In the genomic region with DNA sequence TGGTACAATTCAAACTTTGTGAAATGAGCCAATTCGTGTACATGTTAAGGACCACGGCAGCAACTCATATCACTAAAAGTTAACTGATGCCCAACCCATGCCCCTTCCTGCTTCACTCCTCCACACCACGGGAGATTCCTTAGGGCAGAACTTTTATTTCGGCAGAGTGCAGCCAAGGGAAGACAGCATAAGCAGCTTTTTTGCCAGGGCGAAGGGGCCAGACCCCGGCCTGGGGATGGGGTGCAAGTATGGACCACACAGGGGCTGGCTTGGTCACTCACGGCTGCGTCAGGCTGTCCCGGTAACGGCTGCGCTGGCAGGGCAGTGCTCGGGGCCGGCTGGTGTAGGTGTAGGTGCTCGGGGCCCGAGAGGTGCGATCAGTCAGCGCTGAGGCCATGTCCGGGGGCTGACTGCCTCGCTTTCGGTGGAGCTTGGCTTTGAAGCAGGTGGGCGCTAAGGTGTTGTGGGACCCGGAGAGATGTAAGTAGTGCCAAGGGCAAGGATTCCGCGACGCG, we compare ENCODE assay signal across 1 cellular context.
TF ChIP-seq lines count a peak whose summit lies in the region.

No MANE protein-coding gene starts in this region.

TF ChIP-seq in HepG2, 621 proteins besides CTCF, POLR2A, EP300 and RAD21 (continued from another document):
- TF ChIP-seq, protein P1, sequence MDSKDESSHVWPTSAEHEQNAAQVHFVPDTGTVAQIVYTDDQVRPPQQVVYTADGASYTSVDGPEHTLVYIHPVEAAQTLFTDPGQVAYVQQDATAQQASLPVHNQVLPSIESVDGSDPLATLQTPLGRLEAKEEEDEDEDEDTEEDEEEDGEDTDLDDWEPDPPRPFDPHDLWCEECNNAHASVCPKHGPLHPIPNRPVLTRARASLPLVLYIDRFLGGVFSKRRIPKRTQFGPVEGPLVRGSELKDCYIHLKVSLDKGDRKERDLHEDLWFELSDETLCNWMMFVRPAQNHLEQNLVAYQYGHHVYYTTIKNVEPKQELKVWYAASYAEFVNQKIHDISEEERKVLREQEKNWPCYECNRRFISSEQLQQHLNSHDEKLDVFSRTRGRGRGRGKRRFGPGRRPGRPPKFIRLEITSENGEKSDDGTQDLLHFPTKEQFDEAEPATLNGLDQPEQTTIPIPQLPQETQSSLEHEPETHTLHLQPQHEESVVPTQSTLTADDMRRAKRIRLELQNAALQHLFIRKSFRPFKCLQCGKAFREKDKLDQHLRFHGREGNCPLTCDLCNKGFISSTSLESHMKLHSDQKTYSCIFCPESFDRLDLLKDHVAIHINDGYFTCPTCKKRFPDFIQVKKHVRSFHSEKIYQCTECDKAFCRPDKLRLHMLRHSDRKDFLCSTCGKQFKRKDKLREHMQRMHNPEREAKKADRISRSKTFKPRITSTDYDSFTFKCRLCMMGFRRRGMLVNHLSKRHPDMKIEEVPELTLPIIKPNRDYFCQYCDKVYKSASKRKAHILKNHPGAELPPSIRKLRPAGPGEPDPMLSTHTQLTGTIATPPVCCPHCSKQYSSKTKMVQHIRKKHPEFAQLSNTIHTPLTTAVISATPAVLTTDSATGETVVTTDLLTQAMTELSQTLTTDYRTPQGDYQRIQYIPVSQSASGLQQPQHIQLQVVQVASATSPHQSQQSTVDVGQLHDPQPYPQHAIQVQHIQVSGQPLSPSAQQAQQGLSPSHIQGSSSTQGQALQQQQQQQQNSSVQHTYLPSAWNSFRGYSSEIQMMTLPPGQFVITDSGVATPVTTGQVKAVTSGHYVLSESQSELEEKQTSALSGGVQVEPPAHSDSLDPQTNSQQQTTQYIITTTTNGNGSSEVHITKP (CRISPR knock-in tag; IDR thresholded peaks at IDR 0.05; ENCODE audit: low read depth) = no peak
- TF ChIP-seq KLF6 (CRISPR knock-in tag; IDR thresholded peaks at IDR 0.05) (no peak), KDM2A (CRISPR knock-in tag; IDR thresholded peaks at IDR 0.05; ENCODE audit: borderline replicate concordance, low read depth) (no peak), RFX1 (IDR thresholded peaks at IDR 0.05) (no peak), POLR2AphosphoS5 (IDR thresholded peaks at IDR 0.05; ENCODE audit: low read depth, low read length) (no peak), REXO4 (CRISPR knock-in tag; IDR thresholded peaks at IDR 0.05; ENCODE audit: borderline replicate concordance) (no peak), CC2D1A (CRISPR knock-in tag; IDR thresholded peaks at IDR 0.05) (no peak), STAG1 (CRISPR knock-in tag; IDR thresholded peaks at IDR 0.05) (peak; percentile 8; the same call in 1 of the 2 replicates), ZNF24 (IDR thresholded peaks at IDR 0.05) (no peak), GATA4 (IDR thresholded peaks at IDR 0.05; ENCODE audit: borderline replicate concordance, low read depth) (no peak), ZBTB7A (CRISPR knock-in tag; IDR thresholded peaks at IDR 0.05) (no peak), MATR3 (CRISPR knock-in tag; IDR thresholded peaks at IDR 0.05) (0 out of 2 replicates have a peak, but pooled peaks have one; percentile 41), ZNF124 (CRISPR knock-in tag; IDR thresholded peaks at IDR 0.05) (no peak), SMAD1 (CRISPR knock-in tag; IDR thresholded peaks at IDR 0.05; ENCODE audit: borderline replicate concordance, low read depth) (no peak), ZNF839 (CRISPR knock-in tag; IDR thresholded peaks at IDR 0.05; ENCODE audit: borderline replicate concordance) (no peak), TSC22D2 (CRISPR knock-in tag; IDR thresholded peaks at IDR 0.05; ENCODE audit: borderline replicate concordance) (no peak), CHCHD3 (CRISPR knock-in tag; IDR thresholded peaks at IDR 0.05) (0 out of 2 replicates have a peak, but pooled peaks have one; percentile 33), FLYWCH1 (CRISPR knock-in tag; IDR thresholded peaks at IDR 0.05) (no peak), ZNF205 (CRISPR knock-in tag; IDR thresholded peaks at IDR 0.05) (0 out of 2 replicates have a peak, but pooled peaks have one; percentile 6), ZNF737 (CRISPR knock-in tag; IDR thresholded peaks at IDR 0.05; ENCODE audit: borderline replicate concordance) (no peak), PTBP1 (IDR thresholded peaks at IDR 0.05; ENCODE audit: low read depth, low read length, poor library complexity, severe bottlenecking) (no peak)
- TF ChIP-seq, protein P2, sequence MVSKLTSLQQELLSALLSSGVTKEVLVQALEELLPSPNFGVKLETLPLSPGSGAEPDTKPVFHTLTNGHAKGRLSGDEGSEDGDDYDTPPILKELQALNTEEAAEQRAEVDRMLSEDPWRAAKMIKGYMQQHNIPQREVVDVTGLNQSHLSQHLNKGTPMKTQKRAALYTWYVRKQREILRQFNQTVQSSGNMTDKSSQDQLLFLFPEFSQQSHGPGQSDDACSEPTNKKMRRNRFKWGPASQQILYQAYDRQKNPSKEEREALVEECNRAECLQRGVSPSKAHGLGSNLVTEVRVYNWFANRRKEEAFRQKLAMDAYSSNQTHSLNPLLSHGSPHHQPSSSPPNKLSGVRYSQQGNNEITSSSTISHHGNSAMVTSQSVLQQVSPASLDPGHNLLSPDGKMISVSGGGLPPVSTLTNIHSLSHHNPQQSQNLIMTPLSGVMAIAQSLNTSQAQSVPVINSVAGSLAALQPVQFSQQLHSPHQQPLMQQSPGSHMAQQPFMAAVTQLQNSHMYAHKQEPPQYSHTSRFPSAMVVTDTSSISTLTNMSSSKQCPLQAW (CRISPR knock-in tag; IDR thresholded peaks at IDR 0.05) = no peak
- TF ChIP-seq, protein P3, sequence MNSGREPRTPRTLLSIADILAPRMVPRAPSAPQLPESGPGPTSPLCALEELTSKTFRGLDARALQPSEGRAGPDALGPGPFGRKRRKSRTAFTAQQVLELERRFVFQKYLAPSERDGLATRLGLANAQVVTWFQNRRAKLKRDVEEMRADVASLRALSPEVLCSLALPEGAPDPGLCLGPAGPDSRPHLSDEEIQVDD (CRISPR knock-in tag; IDR thresholded peaks at IDR 0.05; ENCODE audit: borderline replicate concordance) = no peak
- TF ChIP-seq, protein P4, sequence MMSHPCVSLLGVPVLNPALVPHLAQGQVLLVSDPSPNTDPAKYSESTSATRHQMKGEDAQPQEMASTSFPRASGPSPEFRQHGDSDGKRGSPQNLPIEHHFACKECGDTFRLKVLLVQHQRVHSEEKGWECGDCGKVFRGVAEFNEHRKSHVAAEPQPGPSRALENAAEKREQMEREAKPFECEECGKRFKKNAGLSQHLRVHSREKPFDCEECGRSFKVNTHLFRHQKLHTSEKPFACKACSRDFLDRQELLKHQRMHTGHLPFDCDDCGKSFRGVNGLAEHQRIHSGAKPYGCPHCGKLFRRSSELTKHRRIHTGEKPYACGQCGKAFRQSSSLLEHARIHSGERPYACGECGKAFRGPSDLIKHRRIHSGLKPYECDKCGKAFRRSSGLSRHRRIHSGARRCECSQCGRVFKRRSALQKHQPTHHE (CRISPR knock-in tag; IDR thresholded peaks at IDR 0.05; ENCODE audit: borderline replicate concordance) = no peak
- TF ChIP-seq, protein P5, sequence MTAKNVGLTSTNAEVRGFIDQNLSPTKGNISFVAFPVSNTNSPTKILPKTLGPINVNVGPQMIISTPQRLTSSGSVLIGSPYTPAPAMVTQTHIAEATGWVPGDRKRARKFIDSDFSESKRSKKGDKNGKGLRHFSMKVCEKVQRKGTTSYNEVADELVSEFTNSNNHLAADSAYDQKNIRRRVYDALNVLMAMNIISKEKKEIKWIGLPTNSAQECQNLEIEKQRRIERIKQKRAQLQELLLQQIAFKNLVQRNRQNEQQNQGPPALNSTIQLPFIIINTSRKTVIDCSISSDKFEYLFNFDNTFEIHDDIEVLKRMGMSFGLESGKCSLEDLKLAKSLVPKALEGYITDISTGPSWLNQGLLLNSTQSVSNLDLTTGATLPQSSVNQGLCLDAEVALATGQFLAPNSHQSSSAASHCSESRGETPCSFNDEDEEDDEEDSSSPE (CRISPR knock-in tag; IDR thresholded peaks at IDR 0.05) = no peak
- TF ChIP-seq, protein P6, sequence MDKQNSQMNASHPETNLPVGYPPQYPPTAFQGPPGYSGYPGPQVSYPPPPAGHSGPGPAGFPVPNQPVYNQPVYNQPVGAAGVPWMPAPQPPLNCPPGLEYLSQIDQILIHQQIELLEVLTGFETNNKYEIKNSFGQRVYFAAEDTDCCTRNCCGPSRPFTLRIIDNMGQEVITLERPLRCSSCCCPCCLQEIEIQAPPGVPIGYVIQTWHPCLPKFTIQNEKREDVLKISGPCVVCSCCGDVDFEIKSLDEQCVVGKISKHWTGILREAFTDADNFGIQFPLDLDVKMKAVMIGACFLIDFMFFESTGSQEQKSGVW (CRISPR knock-in tag; IDR thresholded peaks at IDR 0.05; ENCODE audit: borderline replicate concordance) = no peak
- TF ChIP-seq, protein P7, sequence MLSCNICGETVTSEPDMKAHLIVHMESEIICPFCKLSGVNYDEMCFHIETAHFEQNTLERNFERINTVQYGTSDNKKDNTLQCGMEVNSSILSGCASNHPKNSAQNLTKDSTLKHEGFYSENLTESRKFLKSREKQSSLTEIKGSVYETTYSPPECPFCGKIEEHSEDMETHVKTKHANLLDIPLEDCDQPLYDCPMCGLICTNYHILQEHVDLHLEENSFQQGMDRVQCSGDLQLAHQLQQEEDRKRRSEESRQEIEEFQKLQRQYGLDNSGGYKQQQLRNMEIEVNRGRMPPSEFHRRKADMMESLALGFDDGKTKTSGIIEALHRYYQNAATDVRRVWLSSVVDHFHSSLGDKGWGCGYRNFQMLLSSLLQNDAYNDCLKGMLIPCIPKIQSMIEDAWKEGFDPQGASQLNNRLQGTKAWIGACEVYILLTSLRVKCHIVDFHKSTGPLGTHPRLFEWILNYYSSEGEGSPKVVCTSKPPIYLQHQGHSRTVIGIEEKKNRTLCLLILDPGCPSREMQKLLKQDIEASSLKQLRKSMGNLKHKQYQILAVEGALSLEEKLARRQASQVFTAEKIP (CRISPR knock-in tag; IDR thresholded peaks at IDR 0.05; ENCODE audit: borderline replicate concordance) = 0 out of 2 replicates have a peak, but pooled peaks have one; percentile 45
- TF ChIP-seq, protein P8, sequence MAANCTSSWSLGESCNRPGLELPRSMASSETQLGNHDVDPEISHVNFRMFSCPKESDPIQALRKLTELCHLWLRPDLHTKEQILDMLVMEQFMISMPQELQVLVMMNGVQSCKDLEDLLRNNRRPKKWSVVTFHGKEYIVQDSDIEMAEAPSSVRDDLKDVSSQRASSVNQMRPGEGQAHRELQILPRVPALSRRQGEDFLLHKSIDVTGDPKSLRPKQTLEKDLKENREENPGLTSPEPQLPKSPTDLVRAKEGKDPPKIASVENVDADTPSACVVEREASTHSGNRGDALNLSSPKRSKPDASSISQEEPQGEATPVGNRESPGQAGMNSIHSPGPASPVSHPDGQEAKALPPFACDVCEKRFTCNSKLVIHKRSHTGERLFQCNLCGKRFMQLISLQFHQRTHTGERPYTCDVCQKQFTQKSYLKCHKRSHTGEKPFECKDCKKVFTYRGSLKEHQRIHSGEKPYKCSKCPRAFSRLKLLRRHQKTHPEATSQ (CRISPR knock-in tag; IDR thresholded peaks at IDR 0.05; ENCODE audit: borderline replicate concordance) = no peak
- TF ChIP-seq, protein P9, sequence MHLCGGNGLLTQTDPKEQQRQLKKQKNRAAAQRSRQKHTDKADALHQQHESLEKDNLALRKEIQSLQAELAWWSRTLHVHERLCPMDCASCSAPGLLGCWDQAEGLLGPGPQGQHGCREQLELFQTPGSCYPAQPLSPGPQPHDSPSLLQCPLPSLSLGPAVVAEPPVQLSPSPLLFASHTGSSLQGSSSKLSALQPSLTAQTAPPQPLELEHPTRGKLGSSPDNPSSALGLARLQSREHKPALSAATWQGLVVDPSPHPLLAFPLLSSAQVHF (CRISPR knock-in tag; IDR thresholded peaks at IDR 0.05) = no peak
TF ChIP-seq in HepG2: peak in this region for 16.
